9 cellular contexts compared by ENCODE assay signal in the genomic region with DNA sequence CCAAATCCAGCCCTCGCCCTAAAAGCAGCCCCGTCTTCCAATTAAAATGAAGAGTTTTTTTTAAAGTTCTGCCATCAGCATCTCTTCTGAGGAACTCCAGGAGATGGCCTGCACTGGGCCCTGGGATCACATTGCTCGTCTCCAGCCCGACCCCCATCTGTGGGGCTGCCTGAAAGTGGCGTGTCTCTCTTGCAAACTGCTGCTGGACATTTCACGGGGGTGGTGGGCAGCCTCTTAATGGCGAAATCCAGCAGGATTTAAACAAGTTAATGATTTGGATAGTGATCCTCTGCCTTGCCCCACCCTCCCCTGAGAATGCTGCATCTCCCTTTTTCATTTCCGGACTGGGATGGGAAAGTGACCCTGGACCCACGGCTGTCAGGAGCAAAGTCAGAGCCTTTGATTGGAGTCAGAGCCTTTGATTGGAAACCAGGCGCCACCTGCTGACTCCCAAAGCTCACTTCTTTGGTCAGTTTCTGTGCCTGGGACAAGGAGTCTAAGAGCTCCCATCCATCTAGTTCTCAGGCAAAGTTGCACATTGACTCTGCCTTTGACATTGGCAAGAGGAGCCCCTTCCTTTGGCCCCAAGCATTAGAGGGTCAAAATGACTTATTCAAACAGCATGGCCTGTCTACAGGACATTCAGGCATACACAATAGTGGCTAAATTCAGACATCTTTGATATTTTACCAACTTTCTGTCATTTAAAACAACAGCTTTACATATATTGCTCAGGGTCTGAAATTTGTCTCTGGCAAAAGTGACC.
DNase-seq lines count a peak whose midpoint lies in the region; ATAC-seq and TF ChIP-seq lines count a peak whose summit lies in the region.
"Had no signal": no experiment of that assay in that cellular context is flagged by ENCODE, and none has a peak within 500 bp of the region (broad histone marks: within the 10 kb centered on the region; RNA-seq: fewer than 3 reads in every experiment).

No MANE protein-coding gene starts in this region.

- H3K4me1 Mint-ChIP-seq in activated T-cell treated with anti-CD3 and anti-CD28 coated beads, Interleukin-2, amount 50 U/mL, for 72 hours (ENCODE audit: low read depth), result no peaks in the 10 kb centered on the region
- H3K4me1 Mint-ChIP-seq in activated T-cell treated with anti-CD3 and anti-CD28 coated beads, Interleukin-2, amount 50 U/mL, for 24 hours (ENCODE audit: low read depth), result no peaks in the 10 kb centered on the region
- H3K4me1 Mint-ChIP-seq in glutamatergic neuron (ENCODE audit: low read depth, unreplicated experiment), result peaks cover 5% of the 10 kb centered on the region
- no peaks in the 10 kb centered on the region for H3K4me1 Mint-ChIP-seq in activated T-helper 17 cell treated with anti-CD3 and anti-CD28 coated beads, Interleukin-2, amount 50 U/mL, for 72 hours
- H3K4me1 Mint-ChIP-seq: stimulated activated effector memory CD8-positive, alpha-beta T cell treated with anti-CD3 and anti-CD28 coated beads, Interleukin-12 subunit alpha, Interleukin-12 subunit beta, amount 100 ng/mL, for 72 hours had no signal

- H3K27me3 ChIP-seq in psoas muscle (ENCODE audit: insufficient read depth in 3 of 3, low read length in 2 of 3), result no peaks in the 10 kb centered on the region

- intact Hi-C loops in psoas muscle (cut with DNase I), result loop anchor here in 1 of 2 donors (5.0 kb wide), 2 partner anchors 100 to 555 kb away; no protein-coding TSS in a partner anchor

- H3K27me3 Mint-ChIP-seq in activated T-cell treated with anti-CD3 and anti-CD28 coated beads, Interleukin-2, amount 50 U/mL, for 72 hours (ENCODE audit: low read depth), result peaks cover 13% of the 10 kb centered on the region
- peaks cover 23% of the 10 kb centered on the region for H3K27me3 Mint-ChIP-seq in activated T-cell treated with anti-CD3 and anti-CD28 coated beads, Interleukin-2, amount 50 U/mL, for 24 hours
- H3K27me3 Mint-ChIP-seq in glutamatergic neuron (ENCODE audit: unreplicated experiment), result peaks cover 11% of the 10 kb centered on the region
- peaks cover 16% of the 10 kb centered on the region for H3K27me3 Mint-ChIP-seq in activated T-helper 17 cell treated with anti-CD3 and anti-CD28 coated beads, Interleukin-2, amount 50 U/mL, for 72 hours

- H3K9me3 Mint-ChIP-seq in activated T-cell treated with anti-CD3 and anti-CD28 coated beads, Interleukin-2, amount 50 U/mL, for 72 hours, result no peaks in the 10 kb centered on the region
- H3K9me3 Mint-ChIP-seq in activated T-cell treated with anti-CD3 and anti-CD28 coated beads, Interleukin-2, amount 50 U/mL, for 24 hours, result no peaks in the 10 kb centered on the region
- H3K9me3 Mint-ChIP-seq in glutamatergic neuron (ENCODE audit: unreplicated experiment), result peaks cover 6% of the 10 kb centered on the region
- no peaks in the 10 kb centered on the region for H3K9me3 Mint-ChIP-seq in activated T-helper 17 cell treated with anti-CD3 and anti-CD28 coated beads, Interleukin-2, amount 50 U/mL, for 72 hours
- H3K9me3 Mint-ChIP-seq: stimulated activated effector memory CD8-positive, alpha-beta T cell treated with anti-CD3 and anti-CD28 coated beads, Interleukin-12 subunit alpha, Interleukin-12 subunit beta, amount 100 ng/mL, for 72 hours had no signal

- H3K4me3 Mint-ChIP-seq in activated T-cell treated with anti-CD3 and anti-CD28 coated beads, Interleukin-2, amount 50 U/mL, for 72 hours, result no peak overlapping the region
- H3K4me3 Mint-ChIP-seq in activated T-cell treated with anti-CD3 and anti-CD28 coated beads, Interleukin-2, amount 50 U/mL, for 24 hours, result no peak overlapping the region
- H3K4me3 Mint-ChIP-seq in glutamatergic neuron (ENCODE audit: unreplicated experiment), result no peak overlapping the region
- no peak overlapping the region for H3K4me3 Mint-ChIP-seq in activated T-helper 17 cell treated with anti-CD3 and anti-CD28 coated beads, Interleukin-2, amount 50 U/mL, for 72 hours
- H3K4me3 Mint-ChIP-seq: stimulated activated effector memory CD8-positive, alpha-beta T cell treated with anti-CD3 and anti-CD28 coated beads, Interleukin-12 subunit alpha, Interleukin-12 subunit beta, amount 100 ng/mL, for 72 hours had no signal

- ATAC-seq in activated T-cell treated with anti-CD3 and anti-CD28 coated beads, Interleukin-2, amount 50 U/mL, for 72 hours (replicated peaks in 1 of 2), result no peak
- peak in 3 of 4 donors; percentile 54 to 74 (median 62) for ATAC-seq in psoas muscle
- no peak for ATAC-seq in HG03280 (IDR thresholded peaks at IDR 0.05; ENCODE audit: unreplicated experiment)
- no peak for ATAC-seq in activated T-helper 17 cell treated with anti-CD3 and anti-CD28 coated beads, Interleukin-2, amount 50 U/mL, for 72 hours (replicated peaks)
- ATAC-seq: stimulated activated effector memory CD8-positive, alpha-beta T cell treated with anti-CD3 and anti-CD28 coated beads, Interleukin-12 subunit alpha, Interleukin-12 subunit beta, amount 100 ng/mL, for 72 hours had no signal

- peak; percentile 84 for TF ChIP-seq CTCF in VCaP (conservative IDR thresholded peaks at IDR 0.05)
- TF ChIP-seq CTCF in glutamatergic neuron (IDR thresholded peaks at IDR 0.05; ENCODE audit: partially characterized antibody, unreplicated experiment), result peak; percentile 46
- TF ChIP-seq CTCF in psoas muscle (IDR thresholded peaks at IDR 0.05), result peak; percentile 57

- H3K36me3 Mint-ChIP-seq in activated T-cell treated with anti-CD3 and anti-CD28 coated beads, Interleukin-2, amount 50 U/mL, for 72 hours (ENCODE audit: insufficient read depth in 2 of 2), result no peaks in the 10 kb centered on the region
- H3K36me3 Mint-ChIP-seq in activated T-cell treated with anti-CD3 and anti-CD28 coated beads, Interleukin-2, amount 50 U/mL, for 24 hours (ENCODE audit: low read depth), result no peaks in the 10 kb centered on the region
- H3K36me3 Mint-ChIP-seq in glutamatergic neuron (ENCODE audit: unreplicated experiment), result no peaks in the 10 kb centered on the region
- no peaks in the 10 kb centered on the region for H3K36me3 Mint-ChIP-seq in activated T-helper 17 cell treated with anti-CD3 and anti-CD28 coated beads, Interleukin-2, amount 50 U/mL, for 72 hours (ENCODE audit: low read depth)
- H3K36me3 Mint-ChIP-seq: stimulated activated effector memory CD8-positive, alpha-beta T cell treated with anti-CD3 and anti-CD28 coated beads, Interleukin-12 subunit alpha, Interleukin-12 subunit beta, amount 100 ng/mL, for 72 hours had no signal

- no peak overlapping the region for H3K27ac ChIP-seq in VCaP
- no peak overlapping the region for H3K27ac ChIP-seq in psoas muscle

- H3K4me1 ChIP-seq in psoas muscle, result peaks cover 3% of the 10 kb centered on the region

- H3K27ac Mint-ChIP-seq in activated T-cell treated with anti-CD3 and anti-CD28 coated beads, Interleukin-2, amount 50 U/mL, for 72 hours, result no peak overlapping the region
- H3K27ac Mint-ChIP-seq in activated T-cell treated with anti-CD3 and anti-CD28 coated beads, Interleukin-2, amount 50 U/mL, for 24 hours, result no peak overlapping the region
- no peak overlapping the region for H3K27ac Mint-ChIP-seq in glutamatergic neuron (ENCODE audit: unreplicated experiment)
- no peak overlapping the region for H3K27ac Mint-ChIP-seq in activated T-helper 17 cell treated with anti-CD3 and anti-CD28 coated beads, Interleukin-2, amount 50 U/mL, for 72 hours
- H3K27ac Mint-ChIP-seq: stimulated activated effector memory CD8-positive, alpha-beta T cell treated with anti-CD3 and anti-CD28 coated beads, Interleukin-12 subunit alpha, Interleukin-12 subunit beta, amount 100 ng/mL, for 72 hours had no signal

- DNase-seq in activated T-cell treated with anti-CD3 and anti-CD28 coated beads, Interleukin-2, amount 50 U/mL, for 72 hours, result peak; percentile 10
- DNase-seq in activated T-cell treated with anti-CD3 and anti-CD28 coated beads, Interleukin-2, amount 50 U/mL, for 24 hours, result no peak
- peak; percentile 15 for DNase-seq in NCI-H128 (lab: John Stamatoyannopoulos, UW; ENCODE audit: unreplicated experiment)
- DNase-seq in glutamatergic neuron, result peak; percentile 76
- DNase-seq in psoas muscle, result peak; percentile 39 to 76

- 53 to 56% (median 53%) methylated on average over 10 of the region's 10 CpGs for WGBS in psoas muscle, 3 donors

- H3K4me3 ChIP-seq in psoas muscle, result no peak overlapping the region

- no peaks in the 10 kb centered on the region for H3K36me3 ChIP-seq in psoas muscle (ENCODE audit: insufficient read depth in 1 of 2, low read depth in 1 of 2)

- H3K9me3 ChIP-seq in psoas muscle, result no peaks in the 10 kb centered on the region

Comparison
In these comparisons a context has a peak if more than half of its experiments do, and no peak if none do; other contexts are left out.
1. ATAC-seq: peak in psoas muscle (3 of 4); none in activated T-cell treated with anti-CD3 and anti-CD28 coated beads, Interleukin-2, amount 50 U/mL, for 72 hours (0 of 2), HG03280 (single experiment) and activated T-helper 17 cell treated with anti-CD3 and anti-CD28 coated beads, Interleukin-2, amount 50 U/mL, for 72 hours (single experiment).
2. Peak in every context shown above with its lines, with median percentiles within 50 percentile points of each other: CTCF ChIP-seq.